In genomic region chr12:124407074-124407473, GRCh38 we compare ENCODE assay signal across 13 cellular contexts.
"Had no signal": no experiment of that assay in that cellular context is flagged by ENCODE, and none has a peak within 500 bp of the region (broad histone marks: within the 10 kb centered on the region; RNA-seq: fewer than 3 reads in every experiment).

No MANE protein-coding gene starts in this region.

- H3K9me3 ChIP-seq: heart right ventricle, left lung, ovary, tibial artery, uterus had no signal

- H3K27me3 Mint-ChIP-seq: activated B cell treated with CpG ODN at 0.5 μM for 24 hours; activated CD4-positive, alpha-beta T cell treated with anti-CD3 and anti-CD28 coated beads, Interleukin-2, amount 10 ng/mL, durations not matched to agents 7 days and 5 days; memory B cell had no signal

- ATAC-seq: heart right ventricle, left lung had no signal

- DNase-seq: activated B cell treated with CpG ODN at 0.5 μM for 24 hours; activated CD4-positive, alpha-beta T cell treated with anti-CD3 and anti-CD28 coated beads, Interleukin-2, amount 10 ng/mL, durations not matched to agents 7 days and 5 days; activated gamma-delta T cell treated with Interleukin-2 at 50 U/mL for 16 hours; activated T-cell treated with anti-CD3 and anti-CD28 coated beads, Interleukin-2, amount 50 U/mL, for 1 hour; aorta; foreskin melanocyte; heart right ventricle; left lung; ovary; small intestine; tibial artery; uterus had no signal

- H3K4me3 ChIP-seq: heart right ventricle, left lung, ovary, tibial artery, uterus had no signal

- H3K4me3 Mint-ChIP-seq: activated B cell treated with CpG ODN at 0.5 μM for 24 hours; activated CD4-positive, alpha-beta T cell treated with anti-CD3 and anti-CD28 coated beads, Interleukin-2, amount 10 ng/mL, durations not matched to agents 7 days and 5 days; memory B cell had no signal

- H3K27me3 ChIP-seq: heart right ventricle, left lung, ovary, tibial artery, uterus had no signal

- H3K27ac ChIP-seq: heart right ventricle, left lung, ovary, tibial artery, uterus had no signal

- H3K36me3 ChIP-seq: ovary, uterus had no signal

- H3K27ac Mint-ChIP-seq: activated B cell treated with CpG ODN at 0.5 μM for 24 hours; activated CD4-positive, alpha-beta T cell treated with anti-CD3 and anti-CD28 coated beads, Interleukin-2, amount 10 ng/mL, durations not matched to agents 7 days and 5 days; memory B cell had no signal

- H3K9me3 Mint-ChIP-seq: activated B cell treated with CpG ODN at 0.5 μM for 24 hours; activated CD4-positive, alpha-beta T cell treated with anti-CD3 and anti-CD28 coated beads, Interleukin-2, amount 10 ng/mL, durations not matched to agents 7 days and 5 days; memory B cell had no signal
